Comparison of ENCODE assay signal across 11 cellular contexts in the genomic region with DNA sequence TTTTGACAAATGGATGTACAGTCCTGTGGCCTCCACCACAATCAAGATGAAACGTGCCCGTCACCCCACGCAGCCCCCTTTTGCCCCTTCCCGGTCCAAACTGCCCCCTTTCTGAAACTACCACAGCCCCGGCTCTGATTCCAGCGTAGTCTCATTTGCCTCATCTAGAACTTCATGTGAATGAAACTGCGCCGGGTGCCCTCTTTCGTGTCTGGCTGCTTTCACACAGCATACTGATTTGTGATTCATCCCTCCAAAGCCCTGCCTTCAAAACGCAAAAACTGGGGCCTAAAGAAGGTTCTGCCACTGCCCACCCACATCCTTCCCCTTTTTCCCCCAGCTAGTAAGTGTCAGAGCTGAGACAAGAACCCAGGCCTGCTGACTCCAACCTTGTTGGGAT. TPM values are rescaled to one million over a fixed set of nuclear protein-coding genes. Genes with fewer than 3 reads are reported as not detected.
DNase-seq lines count a peak whose midpoint lies in the region; ATAC-seq, FAIRE-seq and TF ChIP-seq lines count a peak whose summit lies in the region.
"Had no signal": no experiment of that assay in that cellular context is flagged by ENCODE, and none has a peak within 500 bp of the region (broad histone marks: within the 10 kb centered on the region; RNA-seq: fewer than 3 reads in every experiment).

No MANE protein-coding gene starts in this region.

- H3K4me1 ChIP-seq in stomach smooth muscle (ENCODE audit: control insufficient read depth, insufficient read depth, low read length) = peaks cover 47% of the 10 kb centered on the region

- ATAC-seq in activated T-cell treated with anti-CD3 and anti-CD28 coated beads, Interleukin-2, amount 50 U/mL, for 4 hours = peak; percentile 84 to 87

- no peaks in the 10 kb centered on the region for H3K9me3 ChIP-seq in stomach smooth muscle (ENCODE audit: control insufficient read depth in 2 of 2, low read length in 2 of 2)
- H3K9me3 ChIP-seq: suprapubic skin had no signal

- peak overlapping the region; percentile 30 for H3K27ac Mint-ChIP-seq in nephron progenitor cell
- no peak overlapping the region for H3K27ac Mint-ChIP-seq in progenitor cell of endocrine pancreas

- peaks cover 17% of the 10 kb centered on the region for H3K27me3 Mint-ChIP-seq in activated T-cell treated with anti-CD3 and anti-CD28 coated beads, Interleukin-2, amount 50 U/mL, for 4 hours (ENCODE audit: low read depth)
- H3K27me3 Mint-ChIP-seq in nephron progenitor cell (ENCODE audit: low read depth, poor library complexity) (peaks cover 3% of the 10 kb centered on the region), progenitor cell of endocrine pancreas (peaks cover 8% of the 10 kb centered on the region)

- no peak overlapping the region for H3K4me3 Mint-ChIP-seq in activated T-cell treated with anti-CD3 and anti-CD28 coated beads, Interleukin-2, amount 50 U/mL, for 4 hours
- H3K4me3 Mint-ChIP-seq in nephron progenitor cell (no peak overlapping the region), progenitor cell of endocrine pancreas (ENCODE audit: low read depth) (no peak overlapping the region)

- no peak for FAIRE-seq in frontal cortex (lab: Jason Lieb, UNC)
- FAIRE-seq: GM18507 had no signal

- no peaks in the 10 kb centered on the region for H3K27me3 ChIP-seq in stomach smooth muscle (ENCODE audit: control insufficient read depth in 1 of 2, insufficient read depth in 2 of 2, low read length in 2 of 2)
- H3K27me3 ChIP-seq: suprapubic skin had no signal

- no peak overlapping the region for H3K4me3 ChIP-seq in stomach smooth muscle (ENCODE audit: low read length in 2 of 2)
- H3K4me3 ChIP-seq: suprapubic skin had no signal

- peaks cover 4 to 6% of the 10 kb centered on the region in 2 donors for H3K36me3 ChIP-seq in stomach smooth muscle (ENCODE audit: control insufficient read depth in 2 of 2, insufficient read depth in 2 of 2, low read length in 2 of 2)

- peaks cover 9% of the 10 kb centered on the region for H3K36me3 Mint-ChIP-seq in activated T-cell treated with anti-CD3 and anti-CD28 coated beads, Interleukin-2, amount 50 U/mL, for 4 hours (ENCODE audit: insufficient read depth)
- H3K36me3 Mint-ChIP-seq in nephron progenitor cell (ENCODE audit: low read depth) (peaks cover 13% of the 10 kb centered on the region), progenitor cell of endocrine pancreas (ENCODE audit: insufficient read depth) (peaks cover 3% of the 10 kb centered on the region)

- H3K4me1 Mint-ChIP-seq in activated T-cell treated with anti-CD3 and anti-CD28 coated beads, Interleukin-2, amount 50 U/mL, for 4 hours (ENCODE audit: low read depth) = peaks cover 47% of the 10 kb centered on the region
- peaks cover 80% of the 10 kb centered on the region for H3K4me1 Mint-ChIP-seq in nephron progenitor cell
- H3K4me1 Mint-ChIP-seq in progenitor cell of endocrine pancreas (ENCODE audit: low read depth) = peaks cover 11% of the 10 kb centered on the region

- TF ChIP-seq CTCF in nephron progenitor cell (IDR thresholded peaks at IDR 0.05) (no peak), progenitor cell of endocrine pancreas (IDR thresholded peaks at IDR 0.05; ENCODE audit: unreplicated experiment) (no peak)

- peak overlapping the region; percentile 85 for H3K27ac ChIP-seq in stomach smooth muscle (ENCODE audit: low read length)
- H3K27ac ChIP-seq: suprapubic skin had no signal

- no peak overlapping the region for H3K9ac ChIP-seq in stomach smooth muscle (ENCODE audit: low read length in 2 of 2)

- peak; percentile 27 for DNase-seq in activated naive CD4-positive, alpha-beta T cell treated with Interleukin-2 at 50 U/mL for 16 hours
- no peak for DNase-seq in activated naive CD4-positive, alpha-beta T cell (lab: John Stamatoyannopoulos, UW)
- peak; percentile 18 for DNase-seq in activated T-cell treated with anti-CD3 and anti-CD28 coated beads, Interleukin-2, amount 50 U/mL, for 4 hours
- DNase-seq in nephron progenitor cell (no peak), progenitor cell of endocrine pancreas (ENCODE audit: low spot score, unreplicated experiment) (no peak), frontal cortex (ENCODE audit: low spot score in 2 of 2) (no peak), COLO829 (ENCODE audit: low spot score) (no peak)
- DNase-seq: NCI-H446 treated with DMSO at 0.1 percent for 48 hours had no signal

- no peaks in the 10 kb centered on the region for H3K9me3 Mint-ChIP-seq in activated T-cell treated with anti-CD3 and anti-CD28 coated beads, Interleukin-2, amount 50 U/mL, for 4 hours
- H3K9me3 Mint-ChIP-seq in nephron progenitor cell (no peaks in the 10 kb centered on the region), progenitor cell of endocrine pancreas (ENCODE audit: low read depth) (no peaks in the 10 kb centered on the region)

RNA-seq across cellular contexts. Expression of a gene that starts 31.5 kb away (rescaled TPM):
- 10 to 100 TPM; 23.8 to 27.5 (median 24.1) TPM for total RNA-seq in activated T-cell treated with anti-CD3 and anti-CD28 coated beads, Interleukin-2, amount 50 U/mL, for 4 hours
- total RNA-seq in progenitor cell of endocrine pancreas = 29.0 and 33.4 TPM in 2 replicates
- 229 TPM for total RNA-seq in frontal cortex

Comparison
In these comparisons a context has a peak if more than half of its experiments do, and no peak if none do; other contexts are left out.
1. DNase-seq: peak in activated naive CD4-positive, alpha-beta T cell treated with Interleukin-2 at 50 U/mL for 16 hours (single experiment) and activated T-cell treated with anti-CD3 and anti-CD28 coated beads, Interleukin-2, amount 50 U/mL, for 4 hours (single experiment); none in activated naive CD4-positive, alpha-beta T cell (0 of 4), nephron progenitor cell (single experiment), progenitor cell of endocrine pancreas (single experiment), frontal cortex (0 of 2) and COLO829 (single experiment).